In genomic region chr12:26719852-26720251, GRCh38 we compare ENCODE assay signal across 17 cellular contexts.
DNase-seq lines count a peak whose midpoint lies in the region; TF ChIP-seq lines count a peak whose summit lies in the region.
"Had no signal": no experiment of that assay in that cellular context is flagged by ENCODE, and none has a peak within 500 bp of the region (broad histone marks: within the 10 kb centered on the region; RNA-seq: fewer than 3 reads in every experiment).

No MANE protein-coding gene starts in this region.

- no peak overlapping the region for H3K4me3 Mint-ChIP-seq in HFFc6
- H3K4me3 Mint-ChIP-seq: activated T-cell treated with anti-CD3 and anti-CD28 coated beads, Interleukin-2, amount 50 U/mL, for 24 hours; IgD-negative memory B cell had no signal

- TF ChIP-seq POLR2A in suprapubic skin (IDR thresholded peaks at IDR 0.05), result no peak

- H3K36me3 ChIP-seq in BE2C (no peaks in the 10 kb centered on the region), kidney epithelial cell (ENCODE audit: control insufficient read depth, insufficient read depth, low read length) (no peaks in the 10 kb centered on the region), suprapubic skin (peaks cover 9% of the 10 kb centered on the region)

- WGBS in suprapubic skin, result 94% methylated on average over 1 of the region's 1 CpG

- in situ Hi-C loops in astrocyte of the spinal cord (cut with HindIII; ENCODE audit: low sequenced_read_pairs), result no loop called here

- no peaks in the 10 kb centered on the region for H3K27me3 Mint-ChIP-seq in HFFc6 (ENCODE audit: insufficient read depth)
- H3K27me3 Mint-ChIP-seq: activated T-cell treated with anti-CD3 and anti-CD28 coated beads, Interleukin-2, amount 50 U/mL, for 24 hours; IgD-negative memory B cell had no signal

- H3K27ac ChIP-seq in suprapubic skin, result no peak overlapping the region
- H3K27ac ChIP-seq: BLaER1 treated with 17β-estradiol and CSF1 and Interleukin-3, amounts not matched to agents 10 nM and 100 nM; transverse colon had no signal

- H3K4me1 ChIP-seq in BE2C, result peaks cover 6% of the 10 kb centered on the region
- peaks cover 19% of the 10 kb centered on the region for H3K4me1 ChIP-seq in suprapubic skin

- TF ChIP-seq CTCF in BE2C (IDR thresholded peaks at IDR 0.05; ENCODE audit: low read depth, low read length), result 0 out of 2 replicates have a peak, but pooled peaks have one; percentile 23
- TF ChIP-seq CTCF in HFFc6 (IDR thresholded peaks at IDR 0.05), result peak; percentile 43
- peak; percentile 27 for TF ChIP-seq CTCF in astrocyte of the spinal cord (IDR thresholded peaks at IDR 0.05; ENCODE audit: low read depth, low read length)
- TF ChIP-seq CTCF in kidney epithelial cell (IDR thresholded peaks at IDR 0.05; ENCODE audit: insufficient read depth, low read length, poor library complexity, severe bottlenecking), result peak; percentile 11
- peak in 1 of 2 donors; percentile 9 for TF ChIP-seq CTCF in suprapubic skin (IDR thresholded peaks at IDR 0.05)

- H3K4me3 ChIP-seq in BE2C (ENCODE audit: low read depth, low read length) (no peak overlapping the region), astrocyte of the spinal cord (ENCODE audit: low read depth, low read length) (no peak overlapping the region), kidney epithelial cell (ENCODE audit: low read depth, low read length) (no peak overlapping the region), suprapubic skin (no peak overlapping the region)
- H3K4me3 ChIP-seq: BLaER1 treated with 17β-estradiol and CSF1 and Interleukin-3, amounts not matched to agents 10 nM and 100 nM; transverse colon had no signal

- DNase-seq in BE2C, result no peak
- no peak for DNase-seq in HFFc6
- DNase-seq in astrocyte of the spinal cord (ENCODE audit: low read depth, low spot score), result no peak
- no peak for DNase-seq in kidney epithelial cell (ENCODE audit: low read depth)
- DNase-seq in NCI-H1092 treated with DMSO at 0.1 percent for 48 hours (lab: John Stamatoyannopoulos, UW), result no peak
- no peak for DNase-seq in NCI-H2196 (lab: John Stamatoyannopoulos, UW; ENCODE audit: unreplicated experiment)
- no peak for DNase-seq in CD1c-positive myeloid dendritic cell (ENCODE audit: extremely low spot score)
- DNase-seq in suprapubic skin (ENCODE audit: low spot score in 2 of 2), result no peak
- DNase-seq: activated CD4-positive, alpha-beta T cell treated with anti-CD3 and anti-CD28 coated beads for 48 hours; activated T-cell treated with anti-CD3 and anti-CD28 coated beads, Interleukin-2, amount 50 U/mL, for 24 hours; effector CD4-positive, alpha-beta T cell; head of caudate nucleus; NCI-H1436 treated with DMSO at 0.1 percent for 48 hours; NCI-H524; transverse colon had no signal

- peaks cover 33% of the 10 kb centered on the region for H3K4me1 Mint-ChIP-seq in HFFc6 (ENCODE audit: low read depth)

- H3K27me3 ChIP-seq in BE2C (peaks cover 3% of the 10 kb centered on the region; the same call in 1 of the 2 replicates), kidney epithelial cell (ENCODE audit: control insufficient read depth, insufficient read depth, low read length) (no peaks in the 10 kb centered on the region), suprapubic skin (no peaks in the 10 kb centered on the region)
- H3K27me3 ChIP-seq: BLaER1 treated with 17β-estradiol and CSF1 and Interleukin-3, amounts not matched to agents 10 nM and 100 nM; transverse colon had no signal

- H3K9me3 Mint-ChIP-seq in HFFc6, result no peaks in the 10 kb centered on the region
- H3K9me3 Mint-ChIP-seq: activated T-cell treated with anti-CD3 and anti-CD28 coated beads, Interleukin-2, amount 50 U/mL, for 24 hours; IgD-negative memory B cell had no signal

- no peaks in the 10 kb centered on the region for H3K36me3 Mint-ChIP-seq in HFFc6 (ENCODE audit: low read depth)

- H3K9me3 ChIP-seq in BE2C, result no peaks in the 10 kb centered on the region
- H3K9me3 ChIP-seq in suprapubic skin, result no peaks in the 10 kb centered on the region
- H3K9me3 ChIP-seq: BLaER1 treated with 17β-estradiol and CSF1 and Interleukin-3, amounts not matched to agents 10 nM and 100 nM; transverse colon had no signal

- no peak for TF ChIP-seq EP300 in suprapubic skin (IDR thresholded peaks at IDR 0.05)

- H3K27ac Mint-ChIP-seq in HFFc6, result no peak overlapping the region
- H3K27ac Mint-ChIP-seq: activated T-cell treated with anti-CD3 and anti-CD28 coated beads, Interleukin-2, amount 50 U/mL, for 24 hours; IgD-negative memory B cell had no signal
